Comparison of ENCODE assay signal across 1 cellular context in the genomic region with DNA sequence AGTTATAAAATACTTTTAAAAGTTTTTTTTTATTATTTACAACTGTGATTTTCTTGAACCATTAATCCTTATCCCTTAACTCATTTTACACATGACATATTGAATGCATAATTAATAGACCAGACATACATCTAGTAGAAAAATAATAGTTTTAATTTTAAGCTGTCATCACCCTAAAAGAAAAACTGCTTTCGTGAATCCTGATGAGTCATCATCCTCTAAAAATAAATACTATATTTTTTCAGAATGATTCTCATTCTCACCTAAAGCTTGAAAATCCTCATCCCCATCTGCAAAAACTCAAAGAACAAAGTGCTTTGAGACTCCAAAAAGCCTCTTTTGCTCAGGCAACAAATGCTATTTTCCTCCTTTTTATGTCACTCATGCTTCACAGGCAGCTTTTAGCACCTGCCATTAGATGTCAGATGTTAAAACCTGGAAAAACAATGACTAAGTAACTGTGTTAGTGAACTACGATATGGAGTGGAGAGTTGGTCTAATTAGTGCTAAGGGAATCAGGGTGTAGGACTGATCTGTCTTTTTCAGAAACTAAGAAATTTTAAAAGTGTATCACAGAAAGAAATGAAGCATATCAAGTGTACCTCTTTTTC.
TF ChIP-seq lines count a peak whose summit lies in the region.

No MANE protein-coding gene starts in this region.

TF ChIP-seq in H1, 55 proteins besides CTCF, POLR2A, EP300 and RAD21 (continued from another document):
- TF ChIP-seq SRF (IDR thresholded peaks at IDR 0.05; ENCODE audit: low read depth, low read length) (no peak), BRCA1 (IDR thresholded peaks at IDR 0.05; ENCODE audit: low read depth, low read length) (no peak), JUN (IDR thresholded peaks at IDR 0.05; ENCODE audit: low read depth, low read length) (no peak), TAF7 (optimal IDR thresholded peaks at IDR 0.05; ENCODE audit: borderline replicate concordance, low read depth, low read length) (no peak), GABPA (IDR thresholded peaks at IDR 0.05; ENCODE audit: borderline replicate concordance, insufficient read depth, low read length) (no peak), EGR1 (IDR thresholded peaks at IDR 0.05; ENCODE audit: borderline replicate concordance, low read depth, low read length) (no peak), POU5F1 (IDR thresholded peaks at IDR 0.05; ENCODE audit: low read depth, low read length) (no peak)
TF ChIP-seq in H1: peak in this region for 0.
